Comparison of ENCODE assay signal across 8 cellular contexts in genomic region chr6:111482959-111483735, GRCh38. TPM values are rescaled to one million over a fixed set of nuclear protein-coding genes. Genes with fewer than 3 reads are reported as not detected.
A peak's percentile ranks its signal among the peaks of the same experiment; 100 is the strongest.
DNase-seq lines count a peak whose midpoint lies in the region; ATAC-seq, FAIRE-seq and TF ChIP-seq lines count a peak whose summit lies in the region.

TSS of gene REV3L (minus strand) at chr6:111483218. CDS start at chr6:111482888, 330 bp downstream.

- no peaks in the 10 kb centered on the region for H3K9me3 Mint-ChIP-seq in GM23338

- peak within 1 kb of the TSS; percentile 99 for H3K27ac Mint-ChIP-seq in GM23338

- peaks cover 37% of the 10 kb centered on the region for H3K27me3 ChIP-seq in GM23338 (ENCODE audit: insufficient read depth)
- H3K27me3 ChIP-seq in SJSA1 (replicated peaks) = no peaks in the 10 kb centered on the region
- no peaks in the 10 kb centered on the region for H3K27me3 ChIP-seq in neutrophil

- H3K9me3 ChIP-seq in SJSA1 (replicated peaks) (no peaks in the 10 kb centered on the region; the same call in 1 of the 2 replicates), neutrophil (no peaks in the 10 kb centered on the region)

- H4K20me1 ChIP-seq in GM23338 (replicated peaks; ENCODE audit: insufficient read depth) = peaks cover 22% of the 10 kb centered on the region

- no peaks in the 10 kb centered on the region for H3F3A ChIP-seq in GM23338 (replicated peaks; ENCODE audit: low read depth)

- peaks cover 62% of the 10 kb centered on the region for H3K79me2 ChIP-seq in GM23338 (replicated peaks; ENCODE audit: insufficient read depth)

- ATAC-seq in GM23338 = peak; percentile 55

- TF ChIP-seq CTCF in GM23338 (conservative IDR thresholded peaks at IDR 0.05; ENCODE audit: low read depth in 2 of 2) (0 out of 4 replicates have a peak, but pooled peaks of 1 of the 2 experiments have one; percentile 9), LNCaP clone FGC (IDR thresholded peaks at IDR 0.05; ENCODE audit: control insufficient read depth, extremely low read depth, insufficient read depth) (no peak), neutrophil (IDR thresholded peaks at IDR 0.05) (peak; percentile 17)

- H3K4me3 ChIP-seq in GM23338 = peak within 1 kb of the TSS; percentile 73
- peak within 1 kb of the TSS; percentile 69 for H3K4me3 ChIP-seq in LNCaP clone FGC (ENCODE audit: low read depth, low read length)
- peak within 1 kb of the TSS; percentile 95 for H3K4me3 ChIP-seq in SJSA1
- peak within 1 kb of the TSS; percentile 84 to 87 for H3K4me3 ChIP-seq in neutrophil (ENCODE audit: low read depth in 1 of 2, low read length in 1 of 2)

- H3K27ac ChIP-seq in GM23338 (ENCODE audit: low read depth) (peak within 1 kb of the TSS; percentile 96), SJSA1 (peak within 1 kb of the TSS; percentile 99), neutrophil (peak within 1 kb of the TSS; percentile 99), substantia nigra (ENCODE audit: low read depth, low read length, poor library complexity, severe bottlenecking) (peak within 1 kb of the TSS; percentile 98)

- DNase-seq in EH (ENCODE audit: low read depth) (peak; percentile 92), GM23338 (ENCODE audit: low spot score) (peak; percentile 91), LNCaP clone FGC (ENCODE audit: low read depth) (peak; percentile 47), SJSA1 (ENCODE audit: low read depth in 1 of 2, low spot score in 2 of 2) (peak; percentile 80 to 96), frontal cortex (ENCODE audit: low spot score in 2 of 2) (peak; percentile 80 to 86), substantia nigra (lab: John Stamatoyannopoulos, UW) (peak; percentile 63 to 97 (median 86))
- DNase-seq in activated naive CD4-positive, alpha-beta T cell (lab: John Stamatoyannopoulos, UW) = peak; percentile 80 to 84 (median 81)

- peaks cover 20% of the 10 kb centered on the region for H3K36me3 Mint-ChIP-seq in GM23338 (ENCODE audit: low read depth)

- H3K36me3 ChIP-seq in GM23338 (ENCODE audit: insufficient read depth) (no peaks in the 10 kb centered on the region; the same call in 1 of the 2 replicates), SJSA1 (peaks cover 45% of the 10 kb centered on the region), neutrophil (no peaks in the 10 kb centered on the region)

- H3K4me2 ChIP-seq in GM23338 = peak within 1 kb of the TSS; percentile 84

- no peaks in the 10 kb centered on the region for H3K9me2 ChIP-seq in GM23338 (ENCODE audit: insufficient read depth)

- peaks cover 18% of the 10 kb centered on the region for H3K4me1 ChIP-seq in GM23338 (ENCODE audit: insufficient read depth)
- H3K4me1 ChIP-seq in SJSA1 (replicated peaks) = peaks cover 48% of the 10 kb centered on the region
- peaks cover 49 to 53% of the 10 kb centered on the region in 2 experiments for H3K4me1 ChIP-seq in neutrophil (ENCODE audit: control insufficient read depth in 1 of 2, insufficient read depth in 1 of 2, low read depth in 1 of 2, low read length in 1 of 2)

- peaks cover 39% of the 10 kb centered on the region for H3K27me3 Mint-ChIP-seq in GM23338 (ENCODE audit: insufficient read depth, low read depth, poor library complexity)

- peaks cover 33% of the 10 kb centered on the region for H3K4me1 Mint-ChIP-seq in GM23338

- peak within 1 kb of the TSS; percentile 96 for H3K4me3 Mint-ChIP-seq in GM23338

- no peak for FAIRE-seq in frontal cortex (lab: Jason Lieb, UNC)

- peak within 1 kb of the TSS; percentile 53; the same call in 1 of the 2 replicates for H2AFZ ChIP-seq in GM23338

TF ChIP-seq in GM23338, 12 proteins besides CTCF, POLR2A, EP300 and RAD21:
- TF ChIP-seq REST (IDR thresholded peaks at IDR 0.05; ENCODE audit: unreplicated experiment) (no peak), CREB1 (CRISPR knock-in tag; IDR thresholded peaks at IDR 0.05; ENCODE audit: low read depth) (peak; percentile 83), POLR2AphosphoS5 (IDR thresholded peaks at IDR 0.05; ENCODE audit: low read depth) (peak; percentile 32; the same call in 1 of the 2 replicates)

RNA-seq across cellular contexts. Expression of gene REV3L, which starts in this region (rescaled TPM):
- total RNA-seq in GM23338 (2014; rRNA removed; shearing (Covaris generic)) = 13.1 and 26.1 TPM in 2 replicates
- polyA plus RNA-seq in GM23338 (2016; fragmentation: Nextera tagmentation; extraction: Ambion mirVana) = 6.9 and 8.3 TPM in 2 replicates
- total RNA-seq in SJSA1 (2014; rRNA removed; shearing (Covaris generic)) = 40.6 and 54.5 TPM in 2 replicates
- total RNA-seq in frontal cortex = 95.0 TPM

Comparison
In these comparisons a context has a peak if more than half of its experiments do, and no peak if none do; other contexts are left out.
1. Peak in every context shown above with its lines: DNase-seq, ATAC-seq, H3K4me3 ChIP-seq and H3K27ac ChIP-seq.